ENCODE assay signal across 9 cellular contexts in the genomic region with DNA sequence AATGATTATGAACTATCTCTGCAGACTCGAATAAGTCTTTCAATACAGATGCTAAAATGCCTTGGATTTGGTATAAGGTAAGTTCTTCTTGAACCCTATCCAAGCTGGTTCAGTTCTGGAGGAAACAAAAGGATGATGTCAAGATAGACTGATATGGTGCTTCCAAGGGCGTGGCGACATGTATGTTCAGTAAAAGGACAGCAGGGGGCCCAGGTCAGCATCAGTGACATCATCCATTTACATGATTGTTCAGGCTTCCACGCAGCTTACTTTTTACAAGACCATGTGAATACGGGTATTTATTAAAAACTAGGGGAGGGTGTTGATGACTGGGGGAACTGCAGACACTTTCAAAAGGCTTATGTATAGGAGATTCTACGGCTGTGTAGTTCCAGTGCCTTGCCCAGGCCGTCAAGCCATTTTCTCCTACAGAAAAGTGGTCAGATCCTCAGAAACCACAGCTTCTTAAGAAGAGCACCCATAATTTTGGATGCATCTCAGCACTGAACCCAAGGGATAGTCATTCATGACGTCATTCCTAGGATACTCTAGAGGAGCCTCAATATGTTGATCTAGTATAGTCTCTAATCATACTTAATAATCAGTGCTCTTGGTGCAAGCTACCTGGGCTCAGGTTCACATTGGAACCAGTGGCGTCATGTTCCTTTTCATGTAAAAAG.
A peak's percentile ranks its signal among the peaks of the same experiment; 100 is the strongest.
DNase-seq lines count a peak whose midpoint lies in the region; ATAC-seq and TF ChIP-seq lines count a peak whose summit lies in the region.
"Had no signal": no experiment of that assay in that cellular context is flagged by ENCODE, and none has a peak within 500 bp of the region (broad histone marks: within the 10 kb centered on the region; RNA-seq: fewer than 3 reads in every experiment).

No MANE protein-coding gene starts in this region.

- no peaks in the 10 kb centered on the region for H3K27me3 ChIP-seq in DND-41 (ENCODE audit: insufficient read depth, low read length, poor library complexity)
- H3K27me3 ChIP-seq: pancreas had no signal

- no peaks in the 10 kb centered on the region for H4K20me1 ChIP-seq in DND-41 (ENCODE audit: insufficient read depth, low read length)

- H3K4me2 ChIP-seq in DND-41 (ENCODE audit: insufficient read depth, low read length): no peak overlapping the region

- ATAC-seq in DND-41 (ENCODE audit: insufficient read depth, low read depth) (peak; percentile 38; the same call in 1 of the 3 replicates), GM21360 (IDR thresholded peaks at IDR 0.05; ENCODE audit: unreplicated experiment) (peak; percentile 52), HG02678 (IDR thresholded peaks at IDR 0.05; ENCODE audit: unreplicated experiment) (no peak), HG03159 (IDR thresholded peaks at IDR 0.05; ENCODE audit: unreplicated experiment) (no peak)
- ATAC-seq: pancreas had no signal

- H3K36me3 ChIP-seq in DND-41 (ENCODE audit: insufficient read depth, low read length): no peaks in the 10 kb centered on the region
- H3K36me3 ChIP-seq: pancreas had no signal

- no peaks in the 10 kb centered on the region for H3K79me2 ChIP-seq in DND-41 (ENCODE audit: insufficient read depth, low read length)

- H2AFZ ChIP-seq in DND-41 (ENCODE audit: low read depth, low read length): no peak overlapping the region

- H3K4me3 ChIP-seq in DND-41 (ENCODE audit: low read depth in 1 of 2, low read length in 2 of 2) (no peak overlapping the region), fibroblast of mammary gland (ENCODE audit: control insufficient read depth, low read depth, low read length) (no peak overlapping the region)
- H3K4me3 ChIP-seq: pancreas had no signal

- peaks cover under 1% of the 10 kb centered on the region for H3K9me3 ChIP-seq in DND-41 (ENCODE audit: insufficient read depth, low read length, severe bottlenecking)
- H3K9me3 ChIP-seq: pancreas had no signal

- no peak overlapping the region for H3K27ac ChIP-seq in DND-41 (ENCODE audit: low read length)
- H3K27ac ChIP-seq: pancreas had no signal

- peaks cover 24% of the 10 kb centered on the region for H3K4me1 ChIP-seq in DND-41 (ENCODE audit: insufficient read depth, low read length)
- H3K4me1 ChIP-seq: pancreas had no signal

- TF ChIP-seq CTCF in DND-41 (IDR thresholded peaks at IDR 0.05; ENCODE audit: borderline replicate concordance, extremely low read depth, low read length, poor library complexity, severe bottlenecking): peak; percentile 49
- peak; percentile 29 for TF ChIP-seq CTCF in fibroblast of mammary gland (conservative IDR thresholded peaks at IDR 0.05; ENCODE audit: control insufficient read depth, insufficient read depth, low read depth, low read length)

- DNase-seq in DND-41 (peak; percentile 41), NCI-H748 treated with DMSO at 0.1 percent for 48 hours (lab: John Stamatoyannopoulos, UW) (peak; percentile 56), fibroblast of mammary gland (ENCODE audit: low read depth) (no peak), activated gamma-delta T cell treated with Interleukin-2 at 50 U/mL for 16 hours (no peak), inferior parietal cortex (ENCODE audit: extremely low spot score) (no peak)
- DNase-seq: pancreas had no signal

- H3K9ac ChIP-seq in DND-41 (ENCODE audit: low read depth, low read length): no peak overlapping the region

Comparison
In these comparisons a context has a peak if more than half of its experiments do, and no peak if none do; other contexts are left out.
1. ATAC-seq: peak in DND-41 (single experiment) and GM21360 (single experiment); none in HG02678 (single experiment) and HG03159 (single experiment).
2. DNase-seq: peak in DND-41 (single experiment) and NCI-H748 treated with DMSO at 0.1 percent for 48 hours (single experiment); none in fibroblast of mammary gland (single experiment), activated gamma-delta T cell treated with Interleukin-2 at 50 U/mL for 16 hours (single experiment) and inferior parietal cortex (single experiment).